Comparison of ENCODE assay signal across 1 cellular context in the genomic region with DNA sequence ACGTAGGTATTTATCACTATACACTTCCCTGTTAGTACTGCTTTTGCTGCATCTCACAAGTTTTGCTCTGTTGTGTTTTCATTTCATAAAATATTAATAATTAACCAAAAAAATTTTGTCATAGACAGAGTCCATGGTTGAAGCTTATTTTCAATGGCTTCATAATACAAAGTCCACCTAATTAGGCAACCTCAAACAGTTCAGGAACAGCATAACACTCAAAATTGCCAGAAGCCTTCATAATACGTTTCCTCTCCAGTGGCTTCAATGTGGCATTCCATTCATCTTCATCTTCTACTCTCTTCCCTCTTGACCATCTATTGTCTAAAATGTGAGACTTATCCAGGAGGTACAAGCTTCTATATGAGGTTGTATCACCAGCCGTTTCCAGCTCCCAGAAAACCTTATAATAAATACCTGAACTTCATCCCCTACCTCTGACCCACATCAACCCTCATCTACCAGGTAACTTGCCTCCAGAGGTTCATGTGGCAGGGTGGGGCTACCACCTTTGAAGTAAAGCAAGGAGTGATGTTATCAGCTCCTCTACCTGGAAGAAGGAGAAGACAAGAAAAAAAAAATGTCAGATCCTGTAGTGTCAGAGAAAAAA.
TF ChIP-seq lines count a peak whose summit lies in the region.

No MANE protein-coding gene starts in this region.

TF ChIP-seq in HepG2, 621 proteins besides CTCF, POLR2A, EP300 and RAD21 (continued from another document):
- TF ChIP-seq ZBTB40 (IDR thresholded peaks at IDR 0.05) (no peak), ZBTB40 (CRISPR knock-in tag; IDR thresholded peaks at IDR 0.05) (no peak), NCOR1 (IDR thresholded peaks at IDR 0.05; ENCODE audit: borderline replicate concordance, low read length) (peak; percentile 83; the same call in 1 of the 2 replicates), ZFP90 (CRISPR knock-in tag; IDR thresholded peaks at IDR 0.05; ENCODE audit: borderline replicate concordance) (peak; percentile 89), CEBPB (IDR thresholded peaks at IDR 0.05; ENCODE audit: borderline replicate concordance, low read depth, low read length) (peak; percentile 74), ATF1 (CRISPR knock-in tag; IDR thresholded peaks at IDR 0.05) (no peak), HNF4G (IDR thresholded peaks at IDR 0.05; ENCODE audit: borderline replicate concordance, low read depth, low read length) (peak; percentile 52; the same call in 1 of the 2 replicates), HNF4G (CRISPR knock-in tag; IDR thresholded peaks at IDR 0.05; ENCODE audit: borderline replicate concordance, low read depth) (no peak), ZNF354B (CRISPR knock-in tag; IDR thresholded peaks at IDR 0.05) (no peak), PHB2 (IDR thresholded peaks at IDR 0.05; ENCODE audit: partially characterized antibody) (no peak), ASH2L (IDR thresholded peaks at IDR 0.05; ENCODE audit: insufficient read length, low read depth, low read length) (peak; percentile 46), ZNF275 (CRISPR knock-in tag; IDR thresholded peaks at IDR 0.05; ENCODE audit: borderline replicate concordance) (no peak), ARID5B (CRISPR knock-in tag; IDR thresholded peaks at IDR 0.05) (peak; percentile 66), ZNF142 (CRISPR knock-in tag; IDR thresholded peaks at IDR 0.05) (no peak), HNRNPUL1 (IDR thresholded peaks at IDR 0.05; ENCODE audit: low read depth, low read length) (no peak), RFXAP (CRISPR knock-in tag; IDR thresholded peaks at IDR 0.05; ENCODE audit: borderline replicate concordance) (no peak)
- TF ChIP-seq, protein P1, sequence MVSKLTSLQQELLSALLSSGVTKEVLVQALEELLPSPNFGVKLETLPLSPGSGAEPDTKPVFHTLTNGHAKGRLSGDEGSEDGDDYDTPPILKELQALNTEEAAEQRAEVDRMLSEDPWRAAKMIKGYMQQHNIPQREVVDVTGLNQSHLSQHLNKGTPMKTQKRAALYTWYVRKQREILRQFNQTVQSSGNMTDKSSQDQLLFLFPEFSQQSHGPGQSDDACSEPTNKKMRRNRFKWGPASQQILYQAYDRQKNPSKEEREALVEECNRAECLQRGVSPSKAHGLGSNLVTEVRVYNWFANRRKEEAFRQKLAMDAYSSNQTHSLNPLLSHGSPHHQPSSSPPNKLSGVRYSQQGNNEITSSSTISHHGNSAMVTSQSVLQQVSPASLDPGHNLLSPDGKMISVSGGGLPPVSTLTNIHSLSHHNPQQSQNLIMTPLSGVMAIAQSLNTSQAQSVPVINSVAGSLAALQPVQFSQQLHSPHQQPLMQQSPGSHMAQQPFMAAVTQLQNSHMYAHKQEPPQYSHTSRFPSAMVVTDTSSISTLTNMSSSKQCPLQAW (CRISPR knock-in tag; IDR thresholded peaks at IDR 0.05), result no peak
TF ChIP-seq in HepG2: peak in this region for 17.
